Comparison of ENCODE assay signal across 23 cellular contexts in genomic region chr17:54906713-54907112, GRCh38.
"Had no signal": no experiment of that assay in that cellular context is flagged by ENCODE, and none has a peak within 500 bp of the region (broad histone marks: within the 10 kb centered on the region; RNA-seq: fewer than 3 reads in every experiment).

No MANE protein-coding gene starts in this region.

- H3K36me3 Mint-ChIP-seq: immature natural killer cell; naive thymus-derived CD4-positive, alpha-beta T cell; stimulated activated naive B cell treated with anti-CD40 and anti-IgM and Interleukin-4, amounts not matched to agents 10 μg/mL and 1 μg/mL and 100 μg/mL, for 72 hours had no signal

- H3K27ac ChIP-seq: dorsolateral prefrontal cortex, gastrocnemius medialis, heart right ventricle, neutrophil, psoas muscle, thoracic aorta had no signal

- H3K27ac Mint-ChIP-seq: immature natural killer cell; naive thymus-derived CD4-positive, alpha-beta T cell; nephron progenitor cell; stimulated activated naive B cell treated with anti-CD40 and anti-IgM and Interleukin-4, amounts not matched to agents 10 μg/mL and 1 μg/mL and 100 μg/mL, for 72 hours; stimulated activated naive CD8-positive, alpha-beta T cell treated with anti-CD3 and anti-CD28 coated beads, Interleukin-15, amount 100 ng/mL, for 72 hours had no signal

- H3K9me3 ChIP-seq: gastrocnemius medialis, heart right ventricle, neutrophil, psoas muscle, thoracic aorta had no signal

- H3K36me3 ChIP-seq: gastrocnemius medialis, neutrophil had no signal

- H3K9me3 Mint-ChIP-seq: central memory CD8-positive, alpha-beta T cell; naive thymus-derived CD4-positive, alpha-beta T cell; nephron progenitor cell; stimulated activated naive CD8-positive, alpha-beta T cell treated with anti-CD3 and anti-CD28 coated beads, Interleukin-15, amount 100 ng/mL, for 72 hours had no signal

- ATAC-seq: esophagus mucosa; gastrocnemius medialis; heart right ventricle; left cardiac atrium; naive thymus-derived CD4-positive, alpha-beta T cell; psoas muscle; sciatic nerve; stimulated activated naive B cell treated with anti-CD40 and anti-IgM and Interleukin-4, amounts not matched to agents 10 μg/mL and 1 μg/mL and 100 μg/mL, for 72 hours; stimulated activated naive CD8-positive, alpha-beta T cell treated with anti-CD3 and anti-CD28 coated beads, Interleukin-15, amount 100 ng/mL, for 72 hours had no signal

- H3K4me1 Mint-ChIP-seq: central memory CD8-positive, alpha-beta T cell; immature natural killer cell; naive thymus-derived CD4-positive, alpha-beta T cell; stimulated activated naive B cell treated with anti-CD40 and anti-IgM and Interleukin-4, amounts not matched to agents 10 μg/mL and 1 μg/mL and 100 μg/mL, for 72 hours; stimulated activated naive CD8-positive, alpha-beta T cell treated with anti-CD3 and anti-CD28 coated beads, Interleukin-15, amount 100 ng/mL, for 72 hours had no signal

- H3K4me3 ChIP-seq: dorsolateral prefrontal cortex, gastrocnemius medialis, heart right ventricle, psoas muscle, thoracic aorta had no signal

- H3K27me3 ChIP-seq: dorsolateral prefrontal cortex, gastrocnemius medialis had no signal

- H3K4me1 ChIP-seq: gastrocnemius medialis, psoas muscle had no signal

- DNase-seq: cortex of kidney; dorsolateral prefrontal cortex; effector CD8-positive, alpha-beta T cell; gastrocnemius medialis; heart right ventricle; immature natural killer cell; kidney; left cardiac atrium; mesendoderm; naive thymus-derived CD4-positive, alpha-beta T cell; nephron progenitor cell; psoas muscle; retina; stimulated activated CD4-positive, alpha-beta T cell treated with anti-CD3 and anti-CD28 coated beads, Interleukin-2, amount 100 ng/mL, for 24 hours; stimulated activated CD4-positive, alpha-beta T cell treated with anti-CD3 and anti-CD28 coated beads, Interleukin-4, amount 100 ng/mL, for 4 hours; stimulated activated naive B cell treated with anti-CD40 and anti-IgM and Interleukin-4, amounts not matched to agents 10 μg/mL and 1 μg/mL and 100 μg/mL, for 72 hours; stimulated activated naive CD8-positive, alpha-beta T cell treated with anti-CD3 and anti-CD28 coated beads, Interleukin-15, amount 100 ng/mL, for 72 hours; substantia nigra had no signal

- H3K27me3 Mint-ChIP-seq: stimulated activated naive CD8-positive, alpha-beta T cell treated with anti-CD3 and anti-CD28 coated beads, Interleukin-15, amount 100 ng/mL, for 72 hours had no signal

- H3K4me3 Mint-ChIP-seq: central memory CD8-positive, alpha-beta T cell; immature natural killer cell; naive thymus-derived CD4-positive, alpha-beta T cell; nephron progenitor cell; stimulated activated naive B cell treated with anti-CD40 and anti-IgM and Interleukin-4, amounts not matched to agents 10 μg/mL and 1 μg/mL and 100 μg/mL, for 72 hours; stimulated activated naive CD8-positive, alpha-beta T cell treated with anti-CD3 and anti-CD28 coated beads, Interleukin-15, amount 100 ng/mL, for 72 hours had no signal
